ENCODE assay signal across 10 cellular contexts in genomic region chr2:129609224-129609623, GRCh38.
"Had no signal": no experiment of that assay in that cellular context is flagged by ENCODE, and none has a peak within 500 bp of the region (broad histone marks: within the 10 kb centered on the region; RNA-seq: fewer than 3 reads in every experiment).

No MANE protein-coding gene starts in this region.

- FAIRE-seq: H54 had no signal

- H3K36me3 ChIP-seq: HAP-1 had no signal

- H3K4me1 ChIP-seq: HAP-1 had no signal

- H3K4me3 ChIP-seq: GM23248, GM23338, HAP-1 had no signal

- H3K4me2 ChIP-seq: GM23338 had no signal

- H3K27ac ChIP-seq: GM23248 had no signal

- H3K4me3 Mint-ChIP-seq: GM23338, H9, HFFc6 had no signal

- H3K9ac ChIP-seq: GM23248 had no signal

- H2AFZ ChIP-seq: GM23248, GM23338 had no signal

- H3K9me3 ChIP-seq: HAP-1 had no signal

- H3K27ac Mint-ChIP-seq: GM23338, HFFc6 had no signal

- DNase-seq: GM23248, GOT3, H7, H9, HCEC 1CT, HFFc6 had no signal

- ATAC-seq: GM23338, HCT116 had no signal
